8 cellular contexts compared by ENCODE assay signal in genomic region chrX:69615779-69616519, GRCh38. TPM values are rescaled to one million over a fixed set of nuclear protein-coding genes. Genes with fewer than 3 reads are reported as not detected.
A peak's percentile ranks its signal among the peaks of the same experiment; 100 is the strongest.
DNase-seq lines count a peak whose midpoint lies in the region; TF ChIP-seq lines count a peak whose summit lies in the region.

TSS of gene EDA (plus strand) at chrX:69616113.

- H3K4me3 Mint-ChIP-seq in activated naive CD8-positive, alpha-beta T cell treated with anti-CD3 and anti-CD28 coated beads for 36 hours, result peak within 1 kb of the TSS; percentile 67
- peak within 1 kb of the TSS; percentile 82 for H3K4me3 Mint-ChIP-seq in glutamatergic neuron (ENCODE audit: unreplicated experiment)

- no peak for TF ChIP-seq EP300 in SK-N-SH (IDR thresholded peaks at IDR 0.05; ENCODE audit: borderline replicate concordance in 1 of 2, low read depth in 1 of 2, low read length in 1 of 2)

- no peak for TF ChIP-seq CTCF in SK-N-SH (IDR thresholded peaks at IDR 0.05)
- TF ChIP-seq CTCF in glutamatergic neuron (IDR thresholded peaks at IDR 0.05; ENCODE audit: partially characterized antibody, unreplicated experiment), result no peak

- no peaks in the 10 kb centered on the region for H3K9me3 ChIP-seq in SK-N-SH

- H3K79me2 ChIP-seq in SK-N-SH (ENCODE audit: insufficient read depth), result no peaks in the 10 kb centered on the region

- DNase-seq in NCI-H345 (lab: John Stamatoyannopoulos, UW) (peak; percentile 47), NCI-H345 treated with DMSO at 0.1 percent for 48 hours (lab: John Stamatoyannopoulos, UW; ENCODE audit: unreplicated experiment) (no peak), HS-5 (ENCODE audit: low read depth) (peak; percentile 10), SK-N-SH (peak; percentile 88), glutamatergic neuron (peak; percentile 88), non-pigmented ciliary epithelial cell (ENCODE audit: low read depth) (peak; percentile 9), stromal cell of bone marrow (ENCODE audit: low read depth) (peak; percentile 33)
- DNase-seq in activated naive CD8-positive, alpha-beta T cell treated with anti-CD3 and anti-CD28 coated beads for 36 hours, result peak; percentile 75

- H3K4me1 Mint-ChIP-seq in activated naive CD8-positive, alpha-beta T cell treated with anti-CD3 and anti-CD28 coated beads for 36 hours, result peaks cover 6% of the 10 kb centered on the region
- H3K4me1 Mint-ChIP-seq in glutamatergic neuron (ENCODE audit: low read depth, unreplicated experiment), result peaks cover 8% of the 10 kb centered on the region

- no peak within 1 kb of the TSS for H3K27ac Mint-ChIP-seq in activated naive CD8-positive, alpha-beta T cell treated with anti-CD3 and anti-CD28 coated beads for 36 hours
- no peak within 1 kb of the TSS for H3K27ac Mint-ChIP-seq in glutamatergic neuron (ENCODE audit: unreplicated experiment)

- H4K20me1 ChIP-seq in SK-N-SH (ENCODE audit: insufficient read depth), result no peaks in the 10 kb centered on the region

- H3K36me3 ChIP-seq in SK-N-SH (replicated peaks in 1 of 2; ENCODE audit: control insufficient read depth in 1 of 2, insufficient read depth in 2 of 2, low read length in 1 of 2), result no peaks in the 10 kb centered on the region

- no peaks in the 10 kb centered on the region for H3K36me3 Mint-ChIP-seq in activated naive CD8-positive, alpha-beta T cell treated with anti-CD3 and anti-CD28 coated beads for 36 hours
- no peaks in the 10 kb centered on the region for H3K36me3 Mint-ChIP-seq in glutamatergic neuron (ENCODE audit: unreplicated experiment)

- H3K4me2 ChIP-seq in SK-N-SH, result peak within 1 kb of the TSS; percentile 65

- no peaks in the 10 kb centered on the region; a peak in 1 of 4 replicates for H3K4me1 ChIP-seq in SK-N-SH (ENCODE audit: control insufficient read depth in 1 of 2, insufficient read depth in 2 of 2, low read depth in 1 of 2, low read length in 1 of 2)

- H3K9me3 Mint-ChIP-seq in activated naive CD8-positive, alpha-beta T cell treated with anti-CD3 and anti-CD28 coated beads for 36 hours, result no peaks in the 10 kb centered on the region
- H3K9me3 Mint-ChIP-seq in glutamatergic neuron (ENCODE audit: unreplicated experiment), result peaks cover 2% of the 10 kb centered on the region

- 0 out of 2 replicates have a peak within 1 kb of the TSS, but pooled peaks have one; percentile 63 for H2AFZ ChIP-seq in SK-N-SH (ENCODE audit: low read depth)

- no peak for TF ChIP-seq RAD21 in SK-N-SH (IDR thresholded peaks at IDR 0.05; ENCODE audit: low read length)

- no peaks in the 10 kb centered on the region for H3F3A ChIP-seq in SK-N-SH (replicated peaks; ENCODE audit: insufficient read depth)

- POLR2A ChIA-PET in SK-N-SH (lab: Yijun Ruan, JAX), result no interaction called here

- 4% methylated on average over 24 of the region's 62 CpGs for WGBS in SK-N-SH (ENCODE audit: low lambda C conversion rate)

- CTCF ChIA-PET in SK-N-SH (lab: Yijun Ruan, JAX), result interaction anchor here (0.8 to 4.7 kb wide), 5 partner anchors 8 to 192 kb away, joined by 3 to 45 read pairs (median 4); partner anchors contain the start of gene NALF2

- no peak within 1 kb of the TSS for H3K27ac ChIP-seq in SK-N-SH (ENCODE audit: low read depth in 2 of 2, low read length in 1 of 2)

- H3K9ac ChIP-seq in SK-N-SH, result no peak within 1 kb of the TSS

- H3K9me2 ChIP-seq in SK-N-SH, result no peaks in the 10 kb centered on the region

- H3K27me3 ChIP-seq in SK-N-SH (ENCODE audit: insufficient read depth), result peaks cover 40% of the 10 kb centered on the region

- peaks cover 40% of the 10 kb centered on the region for H3K27me3 Mint-ChIP-seq in activated naive CD8-positive, alpha-beta T cell treated with anti-CD3 and anti-CD28 coated beads for 36 hours
- H3K27me3 Mint-ChIP-seq in glutamatergic neuron (ENCODE audit: unreplicated experiment), result peaks cover 1% of the 10 kb centered on the region

- peak within 1 kb of the TSS; percentile 38 to 49 for H3K4me3 ChIP-seq in SK-N-SH (ENCODE audit: low read depth in 2 of 2, low read length in 1 of 2)

TF ChIP-seq in SK-N-SH, 30 proteins besides CTCF, POLR2A, EP300 and RAD21:
- TF ChIP-seq CHD2 (IDR thresholded peaks at IDR 0.05; ENCODE audit: low read length, partially characterized antibody) (no peak), MXI1 (IDR thresholded peaks at IDR 0.05; ENCODE audit: low read depth, low read length) (peak; percentile 20; the same call in 1 of the 2 replicates), EZH2phosphoT487 (IDR thresholded peaks at IDR 0.05; ENCODE audit: borderline replicate concordance, low read depth) (no peak), POLR2AphosphoS5 (IDR thresholded peaks at IDR 0.05; ENCODE audit: low read depth, low read length) (no peak), NRF1 (IDR thresholded peaks at IDR 0.05; ENCODE audit: low read depth, low read length) (no peak), ZBTB33 (IDR thresholded peaks at IDR 0.05; ENCODE audit: borderline replicate concordance, low read depth) (no peak), GATA2 (CRISPR knock-in tag; IDR thresholded peaks at IDR 0.05) (no peak), USF2 (IDR thresholded peaks at IDR 0.05; ENCODE audit: borderline replicate concordance, low read depth, low read length) (no peak), GABPA (IDR thresholded peaks at IDR 0.05; ENCODE audit: low read depth) (no peak)
- TF ChIP-seq, protein P1, sequence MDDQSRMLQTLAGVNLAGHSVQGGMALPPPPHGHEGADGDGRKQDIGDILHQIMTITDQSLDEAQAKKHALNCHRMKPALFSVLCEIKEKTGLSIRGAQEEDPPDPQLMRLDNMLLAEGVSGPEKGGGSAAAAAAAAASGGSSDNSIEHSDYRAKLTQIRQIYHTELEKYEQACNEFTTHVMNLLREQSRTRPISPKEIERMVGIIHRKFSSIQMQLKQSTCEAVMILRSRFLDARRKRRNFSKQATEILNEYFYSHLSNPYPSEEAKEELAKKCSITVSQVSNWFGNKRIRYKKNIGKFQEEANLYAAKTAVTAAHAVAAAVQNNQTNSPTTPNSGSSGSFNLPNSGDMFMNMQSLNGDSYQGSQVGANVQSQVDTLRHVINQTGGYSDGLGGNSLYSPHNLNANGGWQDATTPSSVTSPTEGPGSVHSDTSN (IDR thresholded peaks at IDR 0.05), result peak; percentile 95
- TF ChIP-seq, protein P2, sequence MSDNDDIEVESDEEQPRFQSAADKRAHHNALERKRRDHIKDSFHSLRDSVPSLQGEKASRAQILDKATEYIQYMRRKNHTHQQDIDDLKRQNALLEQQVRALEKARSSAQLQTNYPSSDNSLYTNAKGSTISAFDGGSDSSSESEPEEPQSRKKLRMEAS (IDR thresholded peaks at IDR 0.05; ENCODE audit: low read depth), result no peak
- TF ChIP-seq, protein P3, sequence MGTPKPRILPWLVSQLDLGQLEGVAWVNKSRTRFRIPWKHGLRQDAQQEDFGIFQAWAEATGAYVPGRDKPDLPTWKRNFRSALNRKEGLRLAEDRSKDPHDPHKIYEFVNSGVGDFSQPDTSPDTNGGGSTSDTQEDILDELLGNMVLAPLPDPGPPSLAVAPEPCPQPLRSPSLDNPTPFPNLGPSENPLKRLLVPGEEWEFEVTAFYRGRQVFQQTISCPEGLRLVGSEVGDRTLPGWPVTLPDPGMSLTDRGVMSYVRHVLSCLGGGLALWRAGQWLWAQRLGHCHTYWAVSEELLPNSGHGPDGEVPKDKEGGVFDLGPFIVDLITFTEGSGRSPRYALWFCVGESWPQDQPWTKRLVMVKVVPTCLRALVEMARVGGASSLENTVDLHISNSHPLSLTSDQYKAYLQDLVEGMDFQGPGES (IDR thresholded peaks at IDR 0.05; ENCODE audit: low read depth, low read length), result no peak
TF ChIP-seq in SK-N-SH: peak in this region for 2.

RNA-seq across cellular contexts. Expression of gene EDA, which starts in this region (rescaled TPM):
- polyA plus RNA-seq in SK-N-SH (2012; rRNA removed), result 0.02 and 0.06 TPM in 2 replicates
- polyA plus RNA-seq in SK-N-SH (2012; cell fraction: cytosol; rRNA removed), result 0.01 and 0.04 TPM in 2 replicates
- polyA plus RNA-seq in SK-N-SH (2012; cell fraction: nucleus; rRNA removed), result 0.04 TPM in 2 replicates
- total RNA-seq in activated naive CD8-positive, alpha-beta T cell treated with anti-CD3 and anti-CD28 coated beads for 36 hours, result 1 to 10 TPM; 1.3 to 1.4 TPM
- total RNA-seq in glutamatergic neuron (ENCODE audit: unreplicated experiment), result 1.7 TPM

Comparison
In these comparisons a context has a peak if more than half of its experiments do, and no peak if none do; other contexts are left out.
1. Peak in DNase-seq, H3K4me3 ChIP-seq and H3K4me2 ChIP-seq in SK-N-SH; RNA of the gene not detected or under 1 TPM.